ENCODE assay signal across 12 cellular contexts in genomic region chr2:152406836-152407161, GRCh38.
A peak's percentile ranks its signal among the peaks of the same experiment; 100 is the strongest.
DNase-seq lines count a peak whose midpoint lies in the region; ATAC-seq, FAIRE-seq and TF ChIP-seq lines count a peak whose summit lies in the region.
"Had no signal": no experiment of that assay in that cellular context is flagged by ENCODE, and none has a peak within 500 bp of the region (broad histone marks: within the 10 kb centered on the region; RNA-seq: fewer than 3 reads in every experiment).

No MANE protein-coding gene starts in this region.

- TF ChIP-seq RAD21 in GM12878 (IDR thresholded peaks at IDR 0.05; ENCODE audit: insufficient read depth, low read depth, low read length): no peak

- H3K27ac ChIP-seq in heart right ventricle: peak overlapping the region in 7 of 10 donors; percentile 12 to 77 (median 41)
- peak overlapping the region; percentile 77 for H3K27ac ChIP-seq in GM12878 (ENCODE audit: control insufficient read depth, insufficient read depth)
- H3K27ac ChIP-seq in tibial nerve: peak overlapping the region in 3 of 4 donors; percentile 39 to 87 (median 78)
- H3K27ac ChIP-seq: RWPE1 had no signal

- BruUV-seq in GM12878 (replicated peaks; lab: Mats Ljungman, UMichigan): TSS peak; percentile 85

- TF ChIP-seq EP300 in GM12878 (IDR thresholded peaks at IDR 0.05; ENCODE audit: borderline replicate concordance in 1 of 2, control insufficient read depth in 1 of 2, low read depth in 2 of 2, low read length in 2 of 2) (no peak), tibial nerve (IDR thresholded peaks at IDR 0.05) (no peak)

- H3K9me3 ChIP-seq in heart right ventricle (no peaks in the 10 kb centered on the region), GM12878 (replicated peaks; ENCODE audit: control insufficient read depth, insufficient read depth, low read length) (no peaks in the 10 kb centered on the region), tibial nerve (no peaks in the 10 kb centered on the region)

- H2AFZ ChIP-seq in GM12878 (ENCODE audit: control insufficient read depth, low read depth, low read length): peak overlapping the region; percentile 80

- in situ Hi-C loops in GM12878 (cut with MboI): no loop called here

- DNase-seq in heart right ventricle (no peak), left cardiac atrium (no peak), GM12878 (ENCODE audit: low read depth, low spot score) (no peak), left colon (no peak), tibial nerve (ENCODE audit: low spot score in 2 of 2) (no peak), GM19239 (ENCODE audit: insufficient read length, low spot score) (no peak), NCI-H748 treated with DMSO at 0.1 percent for 48 hours (lab: John Stamatoyannopoulos, UW) (no peak)
- DNase-seq in stimulated activated CD4-positive, alpha-beta T cell treated with anti-CD3 and anti-CD28 coated beads, Interleukin-4, amount 100 ng/mL, for 1 hour: no peak
- DNase-seq: activated CD8-positive, alpha-beta T cell treated with anti-CD3 and anti-CD28 coated beads, Interleukin-2, amount 10 ng/mL, durations not matched to agents 7 days and 5 days; NCI-H187 had no signal

- H4K20me1 ChIP-seq in GM12878 (ENCODE audit: control insufficient read depth, insufficient read depth): no peaks in the 10 kb centered on the region

- H3K79me2 ChIP-seq in GM12878 (ENCODE audit: control insufficient read depth, insufficient read depth, low read length): peaks cover 4% of the 10 kb centered on the region

- no peaks in the 10 kb centered on the region for H3K36me3 ChIP-seq in heart right ventricle
- no peaks in the 10 kb centered on the region for H3K36me3 ChIP-seq in GM12878 (ENCODE audit: control insufficient read depth in 2 of 2, insufficient read depth in 2 of 2, low read length in 1 of 2)
- H3K36me3 ChIP-seq in tibial nerve: no peaks in the 10 kb centered on the region

- H3K27me3 ChIP-seq in heart right ventricle (no peaks in the 10 kb centered on the region), GM12878 (replicated peaks in 1 of 2; ENCODE audit: control insufficient read depth in 2 of 2, insufficient read depth in 2 of 2, low read length in 1 of 2) (no peaks in the 10 kb centered on the region), tibial nerve (no peaks in the 10 kb centered on the region)

- WGBS in heart right ventricle, 2 donors: 70 to 77% methylated on average over 2 of the region's 2 CpGs
- WGBS in GM12878 (ENCODE audit: insufficient coverage, insufficient replicate concordance, low lambda C conversion rate, missing lambda C conversion rate): 0% methylated on average over 2 of the region's 2 CpGs
- WGBS in tibial nerve, 2 donors: 64 to 73% methylated on average over 2 of the region's 2 CpGs

- H3K4me2 ChIP-seq in GM12878 (ENCODE audit: control insufficient read depth, insufficient read depth): peak overlapping the region; percentile 94

- no peak for FAIRE-seq in GM12878 (lab: Jason Lieb, UNC)
- no peak for FAIRE-seq in GM19239 (lab: Jason Lieb, UNC)

- 0 out of 2 replicates have a peak overlapping the region, but pooled peaks have one; percentile 19 for H3K9ac ChIP-seq in GM12878 (ENCODE audit: control insufficient read depth, insufficient read depth, low read length)

- RAD21 ChIA-PET in GM12878 (lab: Charles Lee; ENCODE audit: unreplicated experiment): interaction anchor here (0.7 to 6.5 kb wide), 18 partner anchors 9 to 229 kb away, joined by 3 to 37 read pairs (median 4); no protein-coding TSS in a partner anchor

- SMC1A ChIA-PET in GM12878 (lab: Charles Lee; ENCODE audit: uncharacterized antibody, unreplicated experiment): interaction anchor here (0.6 to 3.8 kb wide), 30 partner anchors 8 to 1327 kb away, joined by 3 to 32 read pairs (median 4); partner anchors contain the start of gene FMNL2

- CTCF ChIA-PET in GM12878 (lab: Yijun Ruan, JAX): interaction anchor here (1.1 to 2.4 kb wide), 13 partner anchors 10 to 239 kb away, joined by 3 to 15 read pairs (median 5); partner anchors contain the start of gene FMNL2

- TF ChIP-seq POLR2A in GM12878 (IDR thresholded peaks at IDR 0.05; ENCODE audit: low read depth, low read length) (no peak), tibial nerve (IDR thresholded peaks at IDR 0.05) (no peak)

- TF ChIP-seq CTCF in heart right ventricle (IDR thresholded peaks at IDR 0.05): no peak
- TF ChIP-seq CTCF in GM12878 (IDR thresholded peaks at IDR 0.05 in 2 of 3, conservative IDR thresholded peaks at IDR 0.05 in 1 of 3; ENCODE audit: control insufficient read depth in 2 of 3, extremely low read depth in 1 of 3, insufficient read depth in 1 of 3, low read depth in 3 of 3, low read length in 3 of 3): no peak
- TF ChIP-seq CTCF in tibial nerve (IDR thresholded peaks at IDR 0.05): no peak

- peak overlapping the region in 7 of 10 donors; percentile 10 to 40 (median 34) for H3K4me3 ChIP-seq in heart right ventricle
- 0 out of 2 replicates have a peak overlapping the region, but pooled peaks have one; percentile 20 for H3K4me3 ChIP-seq in GM12878
- H3K4me3 ChIP-seq in tibial nerve: peak overlapping the region in 2 of 4 donors; percentile 6 to 28
- H3K4me3 ChIP-seq: skin epidermis had no signal

- H3K4me1 ChIP-seq in heart right ventricle (peaks cover 6 to 81% (median 55%) of the 10 kb centered on the region in 9 donors), GM12878 (ENCODE audit: control insufficient read depth, insufficient read depth, low read length) (peaks cover 18% of the 10 kb centered on the region), tibial nerve (peaks cover 3 to 95% (median 50%) of the 10 kb centered on the region in 4 donors)

- POLR2A ChIA-PET in GM12878 (lab: Charles Lee): interaction anchor here (1.0 to 2.2 kb wide), 4 partner anchors 39 to 310 kb away, joined by 3 to 8 read pairs (median 4); partner anchors contain the start of gene PRPF40A

- intact Hi-C loops in heart right ventricle (cut with DNase I) (loop anchor here in 3 of 10 donors (5.0 to 10.0 kb wide), 2 partner anchors 69 to 72 kb away; partner anchors contain the start of gene FMNL2 (in 3 of the 3)), left cardiac atrium (cut with DNase I) (no loop called here), GM12878 (cut with micrococcal nuclease; ENCODE audit: unreplicated experiment) (loop anchor here (2.0 to 5.0 kb wide), 2 partner anchors 72 to 91 kb away; partner anchors contain the start of gene FMNL2), left colon (cut with DNase I, micrococcal nuclease) (no loop called here)

- no peak for ATAC-seq in heart right ventricle
- ATAC-seq in left cardiac atrium: no peak
- ATAC-seq in GM12878: no peak
- ATAC-seq in left colon: peak; percentile 56
- ATAC-seq: activated CD8-positive, alpha-beta T cell treated with anti-CD3 and anti-CD28 coated beads, Interleukin-2, amount 10 ng/mL, durations not matched to agents 7 days and 5 days had no signal

TF ChIP-seq in GM12878, 131 proteins besides CTCF, POLR2A, EP300 and RAD21:
- TF ChIP-seq NFYA (IDR thresholded peaks at IDR 0.05; ENCODE audit: borderline replicate concordance, low read depth, low read length) (no peak), MTA2 (IDR thresholded peaks at IDR 0.05; ENCODE audit: low read depth) (no peak), PAX8 (IDR thresholded peaks at IDR 0.05) (0 out of 2 replicates have a peak, but pooled peaks have one; percentile 2), RAD51 (IDR thresholded peaks at IDR 0.05) (0 out of 2 replicates have a peak, but pooled peaks have one; percentile 6), JUNB (IDR thresholded peaks at IDR 0.05) (no peak; the same call in 1 of the 2 replicates), ZNF24 (IDR thresholded peaks at IDR 0.05) (no peak), ZNF217 (IDR thresholded peaks at IDR 0.05) (no peak), GATAD2B (conservative IDR thresholded peaks at IDR 0.05; ENCODE audit: low read depth) (no peak)
